11 cellular contexts compared by ENCODE assay signal in genomic region chr7:50591480-50592438, GRCh38. TPM values are rescaled to one million over a fixed set of nuclear protein-coding genes. Genes with fewer than 3 reads are reported as not detected.
DNase-seq lines count a peak whose midpoint lies in the region; ATAC-seq, FAIRE-seq and TF ChIP-seq lines count a peak whose summit lies in the region.
"Had no signal": no experiment of that assay in that cellular context is flagged by ENCODE, and none has a peak within 500 bp of the region (broad histone marks: within the 10 kb centered on the region; RNA-seq: fewer than 3 reads in every experiment).

No MANE protein-coding gene starts in this region.

- intact Hi-C loops in kidney (cut with DNase I): no loop called here

- no peak overlapping the region for H3K9ac ChIP-seq in kidney (ENCODE audit: low read length in 2 of 2)

- ATAC-seq in GM19452 (IDR thresholded peaks at IDR 0.05; ENCODE audit: unreplicated experiment) (peak; percentile 64), HG03280 (IDR thresholded peaks at IDR 0.05; ENCODE audit: unreplicated experiment) (peak; percentile 45), HG03025 (IDR thresholded peaks at IDR 0.05; ENCODE audit: low FRiP score, unreplicated experiment) (no peak)
- ATAC-seq: SK-N-SH treated with all-trans-retinoic acid at 6 μM for 48 hours had no signal

- no peak overlapping the region for H3K27ac ChIP-seq in kidney (ENCODE audit: low read depth in 2 of 2, low read length in 2 of 2)

- H3K4me1 ChIP-seq in kidney (ENCODE audit: control insufficient read depth in 1 of 2, insufficient read depth in 1 of 2, low read depth in 1 of 2, low read length in 2 of 2): no peaks in the 10 kb centered on the region

- no peaks in the 10 kb centered on the region for H3K9me3 ChIP-seq in kidney (ENCODE audit: control insufficient read depth in 1 of 2, low read length in 2 of 2)

- DNase-seq in COLO668 (lab: John Stamatoyannopoulos, UW; ENCODE audit: unreplicated experiment): peak; percentile 78
- peak; percentile 69 for DNase-seq in NCI-H524 treated with DMSO at 0.1 percent for 48 hours (lab: John Stamatoyannopoulos, UW)
- no peak for DNase-seq in midbrain (lab: John Stamatoyannopoulos, UW)
- DNase-seq in activated CD8-positive, alpha-beta memory T cell treated with anti-CD3 and anti-CD28 coated beads, Interleukin-2, amount 50 U/mL, for 48 hours: no peak
- no peak for DNase-seq in kidney

- no peak for TF ChIP-seq CTCF in kidney (IDR thresholded peaks at IDR 0.05; ENCODE audit: borderline replicate concordance, extremely low read depth, insufficient read depth)

- H3K36me3 ChIP-seq in kidney (ENCODE audit: control insufficient read depth in 1 of 2, insufficient read depth in 2 of 2, low read length in 2 of 2): peaks cover 0 to 5% of the 10 kb centered on the region in 2 donors

- no peak overlapping the region for H3K4me3 ChIP-seq in kidney (ENCODE audit: low read length in 2 of 2)

- no peak for FAIRE-seq in kidney (lab: Jason Lieb, UNC)
- FAIRE-seq: colon had no signal

RNA-seq across cellular contexts. Expression of gene DDC, which starts 26.6 kb away (rescaled TPM):
- total RNA-seq in kidney: 7.8 TPM
- 257 TPM for polyA plus RNA-seq in kidney (ENCODE audit: insufficient read depth, low read depth, low replicate concordance)
- polyA plus RNA-seq: IgD-negative memory B cell had no signal

Comparison
In these comparisons a context has a peak if more than half of its experiments do, and no peak if none do; other contexts are left out.
1. DNase-seq: peak in COLO668 (single experiment) and NCI-H524 treated with DMSO at 0.1 percent for 48 hours (single experiment); none in midbrain (single experiment), activated CD8-positive, alpha-beta memory T cell treated with anti-CD3 and anti-CD28 coated beads, Interleukin-2, amount 50 U/mL, for 48 hours (single experiment) and kidney (single experiment).